In the genomic region with DNA sequence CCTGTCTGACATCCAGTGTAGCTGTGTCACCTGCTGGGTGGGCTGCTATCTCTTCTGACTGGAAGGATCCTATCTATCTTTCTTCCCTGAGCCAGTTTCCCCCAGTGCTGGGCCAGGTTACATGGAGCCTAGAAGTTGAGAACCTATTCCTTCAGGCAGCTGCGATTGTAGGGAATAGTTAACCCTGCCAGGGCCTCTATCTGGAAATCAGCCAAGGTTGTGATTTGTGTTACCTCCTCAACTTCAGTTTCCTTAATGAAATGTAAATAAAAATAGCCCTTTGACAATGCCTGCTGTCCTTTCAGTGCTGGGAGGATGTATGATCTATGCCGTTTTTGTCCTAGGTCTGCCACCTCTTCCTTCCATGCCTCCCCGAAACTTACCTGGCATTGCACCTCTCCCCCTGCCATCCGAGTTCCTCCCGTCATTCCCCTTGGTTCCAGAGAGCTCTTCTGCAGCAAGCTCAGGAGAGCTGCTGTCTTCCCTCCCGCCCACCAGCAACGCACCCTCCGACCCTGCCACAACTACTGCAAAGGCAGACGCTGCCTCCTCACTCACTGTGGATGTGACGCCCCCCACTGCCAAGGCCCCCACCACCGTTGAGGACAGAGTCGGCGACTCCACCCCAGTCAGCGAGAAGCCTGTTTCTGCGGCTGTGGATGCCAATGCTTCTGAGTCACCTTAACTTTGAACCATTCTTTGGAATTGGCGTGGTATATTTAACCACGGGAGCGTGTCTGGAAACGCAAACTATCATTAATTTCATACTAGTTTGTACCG, we compare ENCODE assay signal across 19 cellular contexts. TPM values are rescaled to one million over a fixed set of nuclear protein-coding genes. Genes with fewer than 3 reads are reported as not detected.
A peak's percentile ranks its signal among the peaks of the same experiment; 100 is the strongest.
DNase-seq lines count a peak whose midpoint lies in the region; ATAC-seq and TF ChIP-seq lines count a peak whose summit lies in the region.
"Had no signal": no experiment of that assay in that cellular context is flagged by ENCODE, and none has a peak within 500 bp of the region (broad histone marks: within the 10 kb centered on the region; RNA-seq: fewer than 3 reads in every experiment).

No MANE protein-coding gene starts in this region.

- no peaks in the 10 kb centered on the region for H3K4me1 ChIP-seq in BE2C
- H3K4me1 ChIP-seq: A549, tibial artery had no signal

- no peaks in the 10 kb centered on the region for H3K27me3 ChIP-seq in BE2C
- H3K27me3 ChIP-seq: tibial artery had no signal

- H3K4me1 Mint-ChIP-seq in progenitor cell of endocrine pancreas (ENCODE audit: low read depth), result peaks cover 13% of the 10 kb centered on the region
- H3K4me1 Mint-ChIP-seq in stimulated activated effector memory CD8-positive, alpha-beta T cell treated with anti-CD3 and anti-CD28 coated beads, Interleukin-12 subunit alpha, Interleukin-12 subunit beta, amount 100 ng/mL, for 72 hours, result no peaks in the 10 kb centered on the region
- H3K4me1 Mint-ChIP-seq: activated CD8-positive, alpha-beta memory T cell treated with anti-CD3 and anti-CD28 coated beads, Interleukin-2, amount 10 ng/mL, durations not matched to agents 7 days and 5 days; stimulated activated memory B cell treated with anti-CD40 and anti-IgM and Interleukin-4, amounts not matched to agents 10 μg/mL and 1 μg/mL and 100 μg/mL, for 72 hours had no signal

- H3K9me3 Mint-ChIP-seq in progenitor cell of endocrine pancreas (ENCODE audit: low read depth), result no peaks in the 10 kb centered on the region
- H3K9me3 Mint-ChIP-seq in stimulated activated effector memory CD8-positive, alpha-beta T cell treated with anti-CD3 and anti-CD28 coated beads, Interleukin-12 subunit alpha, Interleukin-12 subunit beta, amount 100 ng/mL, for 72 hours, result no peaks in the 10 kb centered on the region
- H3K9me3 Mint-ChIP-seq: stimulated activated memory B cell treated with anti-CD40 and anti-IgM and Interleukin-4, amounts not matched to agents 10 μg/mL and 1 μg/mL and 100 μg/mL, for 72 hours had no signal

- TF ChIP-seq CTCF in VCaP (conservative IDR thresholded peaks at IDR 0.05), result no peak
- no peak for TF ChIP-seq CTCF in fibroblast of mammary gland (conservative IDR thresholded peaks at IDR 0.05; ENCODE audit: control insufficient read depth, insufficient read depth, low read depth, low read length)
- no peak for TF ChIP-seq CTCF in progenitor cell of endocrine pancreas (IDR thresholded peaks at IDR 0.05; ENCODE audit: unreplicated experiment)
- TF ChIP-seq CTCF in BE2C (IDR thresholded peaks at IDR 0.05; ENCODE audit: low read depth, low read length), result no peak

- H3K27me3 Mint-ChIP-seq in progenitor cell of endocrine pancreas, result no peaks in the 10 kb centered on the region
- H3K27me3 Mint-ChIP-seq: activated CD8-positive, alpha-beta memory T cell treated with anti-CD3 and anti-CD28 coated beads, Interleukin-2, amount 10 ng/mL, durations not matched to agents 7 days and 5 days; stimulated activated memory B cell treated with anti-CD40 and anti-IgM and Interleukin-4, amounts not matched to agents 10 μg/mL and 1 μg/mL and 100 μg/mL, for 72 hours had no signal

- H3K36me3 Mint-ChIP-seq in progenitor cell of endocrine pancreas (ENCODE audit: insufficient read depth), result peaks cover 21% of the 10 kb centered on the region
- peaks cover 84% of the 10 kb centered on the region for H3K36me3 Mint-ChIP-seq in stimulated activated effector memory CD8-positive, alpha-beta T cell treated with anti-CD3 and anti-CD28 coated beads, Interleukin-12 subunit alpha, Interleukin-12 subunit beta, amount 100 ng/mL, for 72 hours

- peak overlapping the region; percentile 65 for H3K27ac Mint-ChIP-seq in progenitor cell of endocrine pancreas
- H3K27ac Mint-ChIP-seq in stimulated activated effector memory CD8-positive, alpha-beta T cell treated with anti-CD3 and anti-CD28 coated beads, Interleukin-12 subunit alpha, Interleukin-12 subunit beta, amount 100 ng/mL, for 72 hours, result no peak overlapping the region
- H3K27ac Mint-ChIP-seq: activated CD8-positive, alpha-beta memory T cell treated with anti-CD3 and anti-CD28 coated beads, Interleukin-2, amount 10 ng/mL, durations not matched to agents 7 days and 5 days; stimulated activated memory B cell treated with anti-CD40 and anti-IgM and Interleukin-4, amounts not matched to agents 10 μg/mL and 1 μg/mL and 100 μg/mL, for 72 hours had no signal

- H3K36me3 ChIP-seq in BE2C, result peaks cover 4% of the 10 kb centered on the region

- H3K4me3 ChIP-seq in fibroblast of mammary gland (ENCODE audit: control insufficient read depth, low read depth, low read length) (no peak overlapping the region), BE2C (ENCODE audit: low read depth, low read length) (no peak overlapping the region)
- H3K4me3 ChIP-seq: A549, tibial artery had no signal

- H3K4me3 Mint-ChIP-seq in progenitor cell of endocrine pancreas (ENCODE audit: low read depth), result no peak overlapping the region
- H3K4me3 Mint-ChIP-seq in stimulated activated effector memory CD8-positive, alpha-beta T cell treated with anti-CD3 and anti-CD28 coated beads, Interleukin-12 subunit alpha, Interleukin-12 subunit beta, amount 100 ng/mL, for 72 hours, result no peak overlapping the region
- H3K4me3 Mint-ChIP-seq: activated CD8-positive, alpha-beta memory T cell treated with anti-CD3 and anti-CD28 coated beads, Interleukin-2, amount 10 ng/mL, durations not matched to agents 7 days and 5 days; stimulated activated memory B cell treated with anti-CD40 and anti-IgM and Interleukin-4, amounts not matched to agents 10 μg/mL and 1 μg/mL and 100 μg/mL, for 72 hours had no signal

- ATAC-seq in stimulated activated effector memory CD8-positive, alpha-beta T cell treated with anti-CD3 and anti-CD28 coated beads, Interleukin-12 subunit alpha, Interleukin-12 subunit beta, amount 100 ng/mL, for 72 hours, result no peak
- ATAC-seq in GM21529 (IDR thresholded peaks at IDR 0.05; ENCODE audit: unreplicated experiment), result no peak
- ATAC-seq: activated CD4-positive, CD25-positive, alpha-beta regulatory T cell treated with anti-CD3 and anti-CD28 coated beads, Interleukin-2, amount 50 U/mL, for 24 hours; activated CD8-positive, alpha-beta memory T cell treated with anti-CD3 and anti-CD28 coated beads, Interleukin-2, amount 10 ng/mL, durations not matched to agents 7 days and 5 days; stimulated activated memory B cell treated with anti-CD40 and anti-IgM and Interleukin-4, amounts not matched to agents 10 μg/mL and 1 μg/mL and 100 μg/mL, for 72 hours had no signal

- peak; percentile 41 for DNase-seq in NCI-H2227 (lab: John Stamatoyannopoulos, UW; ENCODE audit: unreplicated experiment)
- DNase-seq in NCI-H2227 treated with DMSO at 0.1 percent for 48 hours (lab: John Stamatoyannopoulos, UW), result no peak
- DNase-seq in fibroblast of mammary gland (ENCODE audit: low read depth), result peak; percentile 51
- DNase-seq in progenitor cell of endocrine pancreas (ENCODE audit: low spot score, unreplicated experiment), result no peak
- no peak for DNase-seq in BE2C
- DNase-seq in stimulated activated effector memory CD8-positive, alpha-beta T cell treated with anti-CD3 and anti-CD28 coated beads, Interleukin-12 subunit alpha, Interleukin-12 subunit beta, amount 100 ng/mL, for 72 hours (ENCODE audit: low spot score in 2 of 2), result no peak
- DNase-seq: activated CD8-positive, alpha-beta memory T cell treated with anti-CD3 and anti-CD28 coated beads, Interleukin-2, amount 10 ng/mL, durations not matched to agents 7 days and 5 days; activated effector memory CD4-positive, alpha-beta T cell treated with Interleukin-2 at 50 U/mL for 16 hours; EL; hippocampal formation; NCI-H226; NK-92 treated with Interleukin-12 subunit alpha and Interleukin-12 subunit beta, amount 100 ng/mL, for 24 hours; tibial artery had no signal

- 0 out of 2 replicates have a peak overlapping the region, but pooled peaks have one; percentile 20 for H3K27ac ChIP-seq in VCaP
- H3K27ac ChIP-seq: A549, KMS-11, tibial artery had no signal

- no peaks in the 10 kb centered on the region for H3K9me3 ChIP-seq in BE2C
- H3K9me3 ChIP-seq: A549, tibial artery had no signal

RNA-seq across cellular contexts. Expression of gene GORASP2, which starts 36.6 kb away (rescaled TPM):
- total RNA-seq in progenitor cell of endocrine pancreas, result 64.3 and 66.9 TPM in 2 replicates
- 49.7 TPM for polyA plus RNA-seq in BE2C (2012; ENCODE audit: insufficient read depth, insufficient read length, low read depth)

Comparison
In these comparisons a context has a peak if more than half of its experiments do, and no peak if none do; other contexts are left out.
1. DNase-seq: peak in NCI-H2227 (single experiment) and fibroblast of mammary gland (single experiment); none in NCI-H2227 treated with DMSO at 0.1 percent for 48 hours (single experiment), progenitor cell of endocrine pancreas (single experiment), BE2C (single experiment) and stimulated activated effector memory CD8-positive, alpha-beta T cell treated with anti-CD3 and anti-CD28 coated beads, Interleukin-12 subunit alpha, Interleukin-12 subunit beta, amount 100 ng/mL, for 72 hours (0 of 2).